Comparison of ENCODE assay signal across 8 cellular contexts in genomic region chr13:44578064-44578394, GRCh38. TPM values are rescaled to one million over a fixed set of nuclear protein-coding genes. Genes with fewer than 3 reads are reported as not detected.
DNase-seq lines count a peak whose midpoint lies in the region; ATAC-seq and TF ChIP-seq lines count a peak whose summit lies in the region.

No MANE protein-coding gene starts in this region.

- peak overlapping the region; percentile 95 for H3K4me2 ChIP-seq in BLaER1

- H3K27me3 ChIP-seq in BLaER1 (no peaks in the 10 kb centered on the region), HUES48 (ENCODE audit: control insufficient read depth, insufficient read depth, low read length) (no peaks in the 10 kb centered on the region), kidney epithelial cell (ENCODE audit: control insufficient read depth, insufficient read depth, low read length) (no peaks in the 10 kb centered on the region), suprapubic skin (no peaks in the 10 kb centered on the region)

- H3K4me3 ChIP-seq in BLaER1 (peak overlapping the region; percentile 97), HUES48 (ENCODE audit: low read depth, low read length) (peak overlapping the region; percentile 82), kidney epithelial cell (ENCODE audit: low read depth, low read length) (peak overlapping the region; percentile 77), suprapubic skin (peak overlapping the region; percentile 78)

- peak; percentile 8 for DNase-seq in amniotic epithelial cell (ENCODE audit: low read depth)
- no peak for DNase-seq in kidney epithelial cell (ENCODE audit: low read depth)
- DNase-seq in suprapubic skin (ENCODE audit: low spot score in 2 of 2) = no peak
- no peak for DNase-seq in ACHN
- DNase-seq in SKM-1 (lab: John Stamatoyannopoulos, UW; ENCODE audit: unreplicated experiment) = no peak

- ATAC-seq in HG03520 (IDR thresholded peaks at IDR 0.05; ENCODE audit: unreplicated experiment) = no peak

- H3K27ac ChIP-seq in BLaER1 (peak overlapping the region; percentile 95), HUES48 (ENCODE audit: low read depth, low read length) (peak overlapping the region; percentile 100), suprapubic skin (peak overlapping the region; percentile 99)

- peaks cover 24% of the 10 kb centered on the region; the same call in 1 of the 2 replicates for H4K20me1 ChIP-seq in BLaER1

- H3K36me3 ChIP-seq in BLaER1 = peaks cover 11% of the 10 kb centered on the region; the same call in 1 of the 2 replicates
- H3K36me3 ChIP-seq in HUES48 (ENCODE audit: control insufficient read depth, insufficient read depth, low read length) = peaks cover 24% of the 10 kb centered on the region
- peaks cover 2% of the 10 kb centered on the region for H3K36me3 ChIP-seq in kidney epithelial cell (ENCODE audit: control insufficient read depth, insufficient read depth, low read length)
- H3K36me3 ChIP-seq in suprapubic skin = no peaks in the 10 kb centered on the region

- in situ Hi-C loops in ACHN (cut with HindIII; ENCODE audit: low pct_ligation_motif_present, low pct_unique_long_range_greater_than_20kb, low sequenced_read_pairs) = no loop called here

- TF ChIP-seq EP300 in suprapubic skin (IDR thresholded peaks at IDR 0.05) = no peak

- peaks cover 35% of the 10 kb centered on the region for H3K4me1 ChIP-seq in BLaER1
- H3K4me1 ChIP-seq in HUES48 (ENCODE audit: control insufficient read depth, insufficient read depth, low read length) = peaks cover 43% of the 10 kb centered on the region
- peaks cover 32% of the 10 kb centered on the region for H3K4me1 ChIP-seq in suprapubic skin

- TF ChIP-seq POLR2A in suprapubic skin (IDR thresholded peaks at IDR 0.05) = no peak

- WGBS in suprapubic skin = 0% methylated on average over 14 of the region's 15 CpGs

- TF ChIP-seq CTCF in kidney epithelial cell (IDR thresholded peaks at IDR 0.05; ENCODE audit: insufficient read depth, low read length, poor library complexity, severe bottlenecking) = no peak
- TF ChIP-seq CTCF in suprapubic skin (IDR thresholded peaks at IDR 0.05) = no peak

- H3K9me3 ChIP-seq in BLaER1 (no peaks in the 10 kb centered on the region), HUES48 (ENCODE audit: control insufficient read depth, insufficient read depth, low read length) (no peaks in the 10 kb centered on the region), suprapubic skin (no peaks in the 10 kb centered on the region)

- H3K9ac ChIP-seq in BLaER1 = peak overlapping the region; percentile 89
- H3K9ac ChIP-seq in HUES48 (ENCODE audit: low read depth, low read length) = peak overlapping the region; percentile 98

RNA-seq across cellular contexts. Expression of gene TSC22D1, which starts 1.9 kb away (rescaled TPM):
- total RNA-seq in kidney epithelial cell (65.1 and 70.0 TPM in 2 replicates), suprapubic skin (100 to 1,000 TPM in 1 of 4 donors, 10 to 100 TPM in 3; 70.3 to 135 (median 92.1) TPM)
